In genomic region chr4:79651516-79651915, GRCh38 we compare ENCODE assay signal across 10 cellular contexts.
DNase-seq lines count a peak whose midpoint lies in the region; ATAC-seq and TF ChIP-seq lines count a peak whose summit lies in the region.
"Had no signal": no experiment of that assay in that cellular context is flagged by ENCODE, and none has a peak within 500 bp of the region (broad histone marks: within the 10 kb centered on the region; RNA-seq: fewer than 3 reads in every experiment).

No MANE protein-coding gene starts in this region.

- H3K4me1 ChIP-seq in colonic mucosa = peaks cover 3% of the 10 kb centered on the region
- peaks cover 5 to 10% (median 7%) of the 10 kb centered on the region in 4 donors for H3K4me1 ChIP-seq in upper lobe of left lung
- no peaks in the 10 kb centered on the region for H3K4me1 ChIP-seq in adrenal gland (replicated peaks in 1 of 2)
- H3K4me1 ChIP-seq in Karpas-422 (ENCODE audit: low read length) = no peaks in the 10 kb centered on the region

- H2AFZ ChIP-seq in Karpas-422 (ENCODE audit: low read length) = no peak overlapping the region

- H4K20me1 ChIP-seq in Karpas-422 (ENCODE audit: insufficient read depth, low read depth, low read length) = no peaks in the 10 kb centered on the region

- no peak overlapping the region for H3K4me2 ChIP-seq in Karpas-422 (ENCODE audit: low read depth, low read length, poor library complexity, severe bottlenecking)

- ATAC-seq in upper lobe of left lung (ENCODE audit: low FRiP score in 2 of 2) = no peak
- ATAC-seq: activated CD8-positive, alpha-beta T cell treated with anti-CD3 and anti-CD28 coated beads for 36 hours had no signal

- intact Hi-C loops in colonic mucosa (cut with DNase I) = no loop called here
- intact Hi-C loops in adrenal gland (cut with DNase I) = no loop called here

- H3K79me2 ChIP-seq in Karpas-422 (ENCODE audit: low read length) = no peaks in the 10 kb centered on the region

- H3K27ac ChIP-seq in colonic mucosa (peak overlapping the region; percentile 33), upper lobe of left lung (peak overlapping the region in 3 of 4 donors; percentile 8 to 30 (median 23)), adrenal gland (no peak overlapping the region), Karpas-422 (ENCODE audit: low read length) (no peak overlapping the region)

- H3K9me3 ChIP-seq in colonic mucosa = no peaks in the 10 kb centered on the region
- no peaks in the 10 kb centered on the region for H3K9me3 ChIP-seq in upper lobe of left lung
- H3K9me3 ChIP-seq in adrenal gland (replicated peaks in 1 of 3) = no peaks in the 10 kb centered on the region
- no peaks in the 10 kb centered on the region for H3K9me3 ChIP-seq in Karpas-422 (ENCODE audit: low read length)

- H3K36me3 ChIP-seq in colonic mucosa = no peaks in the 10 kb centered on the region
- no peaks in the 10 kb centered on the region for H3K36me3 ChIP-seq in upper lobe of left lung
- no peaks in the 10 kb centered on the region for H3K36me3 ChIP-seq in adrenal gland (replicated peaks in 1 of 2)
- H3K36me3 ChIP-seq in Karpas-422 (ENCODE audit: insufficient read depth, low read length) = no peaks in the 10 kb centered on the region

- H3K9me2 ChIP-seq in Karpas-422 (replicated peaks; ENCODE audit: insufficient read depth, low read length) = no peaks in the 10 kb centered on the region

- H3K9ac ChIP-seq in colonic mucosa (ENCODE audit: low read depth in 2 of 2, low read length in 2 of 2) = no peak overlapping the region
- no peak overlapping the region for H3K9ac ChIP-seq in Karpas-422 (ENCODE audit: low read length)

- no peak for TF ChIP-seq POLR2A in upper lobe of left lung (IDR thresholded peaks at IDR 0.05)
- TF ChIP-seq POLR2A in adrenal gland (IDR thresholded peaks at IDR 0.05) = no peak

- DNase-seq in DMS53 (lab: John Stamatoyannopoulos, UW) (peak; percentile 6), DMS53 treated with DMSO at 0.1 percent for 48 hours (lab: John Stamatoyannopoulos, UW; ENCODE audit: unreplicated experiment) (no peak), colonic mucosa (no peak), kidney tubule cell (ENCODE audit: low spot score) (peak; percentile 64), upper lobe of left lung (no peak), adrenal gland (no peak), Karpas-422 (no peak), 8988T (no peak)
- DNase-seq: activated CD8-positive, alpha-beta T cell treated with anti-CD3 and anti-CD28 coated beads for 36 hours had no signal

- H3K27me3 ChIP-seq in colonic mucosa (no peaks in the 10 kb centered on the region), upper lobe of left lung (no peaks in the 10 kb centered on the region), adrenal gland (no peaks in the 10 kb centered on the region), Karpas-422 (ENCODE audit: low read length) (no peaks in the 10 kb centered on the region)

- TF ChIP-seq EP300 in upper lobe of left lung (IDR thresholded peaks at IDR 0.05) = no peak

- TF ChIP-seq CTCF in colonic mucosa (IDR thresholded peaks at IDR 0.05) (no peak), upper lobe of left lung (IDR thresholded peaks at IDR 0.05) (no peak), adrenal gland (IDR thresholded peaks at IDR 0.05) (no peak)

- H3K4me3 ChIP-seq in colonic mucosa (no peak overlapping the region), upper lobe of left lung (no peak overlapping the region), adrenal gland (no peak overlapping the region), Karpas-422 (ENCODE audit: low read length) (no peak overlapping the region)
- H3K4me3 ChIP-seq: coronary artery had no signal

Comparison
In these comparisons a context has a peak if more than half of its experiments do, and no peak if none do; other contexts are left out.
1. DNase-seq: peak in DMS53 (single experiment) and kidney tubule cell (single experiment); none in DMS53 treated with DMSO at 0.1 percent for 48 hours (single experiment), colonic mucosa (single experiment), upper lobe of left lung (0 of 2), adrenal gland (0 of 7), Karpas-422 (single experiment) and 8988T (single experiment).
2. H3K27ac ChIP-seq: peak in colonic mucosa (single experiment) and upper lobe of left lung (3 of 4); none in adrenal gland (0 of 5) and Karpas-422 (single experiment).